ENCODE assay signal across 16 cellular contexts in genomic region chr13:112984501-112984900, GRCh38. TPM values are rescaled to one million over a fixed set of nuclear protein-coding genes. Genes with fewer than 3 reads are reported as not detected.
DNase-seq lines count a peak whose midpoint lies in the region; ATAC-seq and TF ChIP-seq lines count a peak whose summit lies in the region.
"Had no signal": no experiment of that assay in that cellular context is flagged by ENCODE, and none has a peak within 500 bp of the region (broad histone marks: within the 10 kb centered on the region; RNA-seq: fewer than 3 reads in every experiment).

No MANE protein-coding gene starts in this region.

- TF ChIP-seq CTCF in body of pancreas (IDR thresholded peaks at IDR 0.05) (no peak), liver (IDR thresholded peaks at IDR 0.05; ENCODE audit: low read depth, low read length, missing input control) (no peak), transverse colon (IDR thresholded peaks at IDR 0.05) (no peak), omental fat pad (IDR thresholded peaks at IDR 0.05) (no peak)

- no peak for DNase-seq in activated T-cell treated with anti-CD3 and anti-CD28 coated beads, Interleukin-2, amount 50 U/mL, for 72 hours
- DNase-seq in activated T-cell treated with anti-CD3 and anti-CD28 coated beads, Interleukin-2, amount 50 U/mL, for 48 hours, result no peak
- DNase-seq in body of pancreas (no peak), transverse colon (no peak), omental fat pad (ENCODE audit: low spot score) (no peak)
- DNase-seq: activated naive CD4-positive, alpha-beta T cell treated with anti-CD3 and anti-CD28 coated beads, Interleukin-2, amount 10 ng/mL, durations not matched to agents 7 days and 5 days; H7; OCI-M1; SHP77 had no signal

- H3K27ac ChIP-seq in body of pancreas (peak overlapping the region in 3 of 4 donors; percentile 14 to 65 (median 65)), liver (ENCODE audit: low read depth in 1 of 2, low read length in 2 of 2) (peak overlapping the region; percentile 82), transverse colon (peak overlapping the region; percentile 50 to 80 (median 66))
- H3K27ac ChIP-seq: ascending aorta; BLaER1 treated with 17β-estradiol and CSF1 and Interleukin-3, amounts not matched to agents 10 nM and 100 nM had no signal

- H3K9me3 ChIP-seq in body of pancreas (no peaks in the 10 kb centered on the region), liver (ENCODE audit: control insufficient read depth in 4 of 4, low read length in 3 of 4) (no peaks in the 10 kb centered on the region), transverse colon (no peaks in the 10 kb centered on the region)
- H3K9me3 ChIP-seq: ascending aorta had no signal

- peak overlapping the region; percentile 34 to 60 for H3K4me3 Mint-ChIP-seq in activated T-cell treated with anti-CD3 and anti-CD28 coated beads, Interleukin-2, amount 50 U/mL, for 72 hours
- H3K4me3 Mint-ChIP-seq: activated naive CD4-positive, alpha-beta T cell treated with anti-CD3 and anti-CD28 coated beads, Interleukin-2, amount 10 ng/mL, durations not matched to agents 7 days and 5 days; stimulated activated effector memory CD8-positive, alpha-beta T cell treated with anti-CD3 and anti-CD28 coated beads, Interleukin-12 subunit alpha, Interleukin-12 subunit beta, amount 100 ng/mL, for 72 hours had no signal

- no peaks in the 10 kb centered on the region for H3K36me3 Mint-ChIP-seq in activated T-cell treated with anti-CD3 and anti-CD28 coated beads, Interleukin-2, amount 50 U/mL, for 72 hours (ENCODE audit: insufficient read depth in 2 of 2)
- H3K36me3 Mint-ChIP-seq: activated naive CD4-positive, alpha-beta T cell treated with anti-CD3 and anti-CD28 coated beads, Interleukin-2, amount 10 ng/mL, durations not matched to agents 7 days and 5 days; stimulated activated effector memory CD8-positive, alpha-beta T cell treated with anti-CD3 and anti-CD28 coated beads, Interleukin-12 subunit alpha, Interleukin-12 subunit beta, amount 100 ng/mL, for 72 hours had no signal

- H3K9ac ChIP-seq in liver (ENCODE audit: low read depth in 1 of 2, low read length in 2 of 2), result peak overlapping the region; percentile 3 to 36
- H3K9ac ChIP-seq: BLaER1 treated with 17β-estradiol and CSF1 and Interleukin-3, amounts not matched to agents 10 nM and 100 nM had no signal

- TF ChIP-seq RAD21 in liver (IDR thresholded peaks at IDR 0.05), result no peak

- no peak for TF ChIP-seq EP300 in transverse colon (IDR thresholded peaks at IDR 0.05; ENCODE audit: low read depth)

- in situ Hi-C loops in transverse colon (cut with MboI; ENCODE audit: low pct_ligation_motif_present in 1 of 4, low pct_unique_long_range_greater_than_20kb in 1 of 4, low sequenced_read_pairs in 3 of 4), result no loop called here

- no peak for ATAC-seq in activated T-cell treated with anti-CD3 and anti-CD28 coated beads, Interleukin-2, amount 50 U/mL, for 72 hours (replicated peaks in 1 of 2)
- ATAC-seq in body of pancreas, result no peak
- no peak for ATAC-seq in GM18517 (IDR thresholded peaks at IDR 0.05; ENCODE audit: unreplicated experiment)
- no peak for ATAC-seq in omental fat pad (ENCODE audit: low FRiP score)
- no peak for ATAC-seq in activated CD4-positive, CD25-positive, alpha-beta regulatory T cell treated with anti-CD3 and anti-CD28 coated beads, Interleukin-2, amount 50 U/mL, for 24 hours
- ATAC-seq: stimulated activated effector memory CD8-positive, alpha-beta T cell treated with anti-CD3 and anti-CD28 coated beads, Interleukin-12 subunit alpha, Interleukin-12 subunit beta, amount 100 ng/mL, for 72 hours had no signal

- H3K27ac Mint-ChIP-seq in activated T-cell treated with anti-CD3 and anti-CD28 coated beads, Interleukin-2, amount 50 U/mL, for 72 hours, result no peak overlapping the region
- H3K27ac Mint-ChIP-seq: activated naive CD4-positive, alpha-beta T cell treated with anti-CD3 and anti-CD28 coated beads, Interleukin-2, amount 10 ng/mL, durations not matched to agents 7 days and 5 days; stimulated activated effector memory CD8-positive, alpha-beta T cell treated with anti-CD3 and anti-CD28 coated beads, Interleukin-12 subunit alpha, Interleukin-12 subunit beta, amount 100 ng/mL, for 72 hours had no signal

- intact Hi-C loops in body of pancreas (cut with DNase I), result no loop called here
- intact Hi-C loops in transverse colon (cut with DNase I; ENCODE audit: low total_unique reads), result no loop called here

- no peaks in the 10 kb centered on the region for H3K27me3 Mint-ChIP-seq in activated T-cell treated with anti-CD3 and anti-CD28 coated beads, Interleukin-2, amount 50 U/mL, for 72 hours (ENCODE audit: low read depth)

- H3K27me3 ChIP-seq in body of pancreas (no peaks in the 10 kb centered on the region), liver (ENCODE audit: control insufficient read depth in 4 of 4, insufficient read depth in 4 of 4, low read length in 3 of 4) (no peaks in the 10 kb centered on the region), transverse colon (no peaks in the 10 kb centered on the region)
- H3K27me3 ChIP-seq: ascending aorta had no signal

- no peak overlapping the region for H3K4me3 ChIP-seq in body of pancreas
- H3K4me3 ChIP-seq in liver (ENCODE audit: low read depth in 1 of 3, low read length in 3 of 3), result peak overlapping the region in 1 of 3 donors; percentile 52
- peak overlapping the region in 2 of 4 donors; percentile 29 for H3K4me3 ChIP-seq in transverse colon
- H3K4me3 ChIP-seq: ascending aorta; BLaER1 treated with 17β-estradiol and CSF1 and Interleukin-3, amounts not matched to agents 10 nM and 100 nM; GM12878 had no signal

- 73 to 75% methylated on average over 11 of the region's 11 CpGs for WGBS in body of pancreas, 2 donors
- 71% methylated on average over 11 of the region's 11 CpGs for WGBS in liver
- 60 to 65% methylated on average over 1 to 11 of the region's 11 CpGs for WGBS in transverse colon (ENCODE audit: low coverage in 1 of 2), 2 donors

- no peak for TF ChIP-seq POLR2A in body of pancreas (IDR thresholded peaks at IDR 0.05)
- TF ChIP-seq POLR2A in transverse colon (IDR thresholded peaks at IDR 0.05), result no peak

- peaks cover 10% of the 10 kb centered on the region for H3K4me1 ChIP-seq in body of pancreas
- peaks cover 0 to 19% (median 14%) of the 10 kb centered on the region in 4 donors for H3K4me1 ChIP-seq in liver (ENCODE audit: control insufficient read depth in 4 of 4, insufficient read depth in 4 of 4, low read length in 3 of 4)
- H3K4me1 ChIP-seq in transverse colon, result peaks cover 0 to 16% (median 12%) of the 10 kb centered on the region in 4 donors
- H3K4me1 ChIP-seq: ascending aorta had no signal

- no peaks in the 10 kb centered on the region for H3K9me3 Mint-ChIP-seq in activated T-cell treated with anti-CD3 and anti-CD28 coated beads, Interleukin-2, amount 50 U/mL, for 72 hours
- H3K9me3 Mint-ChIP-seq: stimulated activated effector memory CD8-positive, alpha-beta T cell treated with anti-CD3 and anti-CD28 coated beads, Interleukin-12 subunit alpha, Interleukin-12 subunit beta, amount 100 ng/mL, for 72 hours had no signal

- peaks cover 9% of the 10 kb centered on the region for H3K4me1 Mint-ChIP-seq in activated T-cell treated with anti-CD3 and anti-CD28 coated beads, Interleukin-2, amount 50 U/mL, for 72 hours (ENCODE audit: low read depth)
- H3K4me1 Mint-ChIP-seq: activated naive CD4-positive, alpha-beta T cell treated with anti-CD3 and anti-CD28 coated beads, Interleukin-2, amount 10 ng/mL, durations not matched to agents 7 days and 5 days; stimulated activated effector memory CD8-positive, alpha-beta T cell treated with anti-CD3 and anti-CD28 coated beads, Interleukin-12 subunit alpha, Interleukin-12 subunit beta, amount 100 ng/mL, for 72 hours had no signal

- no peaks in the 10 kb centered on the region for H3K36me3 ChIP-seq in body of pancreas (replicated peaks in 1 of 2; ENCODE audit: insufficient read depth in 1 of 2, low read depth in 2 of 2)
- H3K36me3 ChIP-seq in liver (ENCODE audit: control insufficient read depth in 4 of 4, insufficient read depth in 3 of 4, low read depth in 1 of 4, low read length in 3 of 4), result no peaks in the 10 kb centered on the region
- no peaks in the 10 kb centered on the region for H3K36me3 ChIP-seq in transverse colon
- H3K36me3 ChIP-seq: ascending aorta; BLaER1 treated with 17β-estradiol and CSF1 and Interleukin-3, amounts not matched to agents 10 nM and 100 nM had no signal

TF ChIP-seq in liver, 16 proteins besides CTCF, POLR2A, EP300 and RAD21 (continues in another document):
- no peak for TF ChIP-seq ZBTB33 (IDR thresholded peaks at IDR 0.05)

RNA-seq across cellular contexts. Expression of gene MCF2L, which starts 15.5 kb away (rescaled TPM):
- total RNA-seq in activated T-cell treated with anti-CD3 and anti-CD28 coated beads, Interleukin-2, amount 50 U/mL, for 72 hours, result 10 to 100 TPM in 1 of 2 donors, 1 to 10 TPM in 1; 9.6 to 11.8 TPM
- total RNA-seq in body of pancreas, result 10 to 100 TPM; 37.4 to 74.8 TPM
- 10 to 100 TPM in 1 of 2 donors, 1 to 10 TPM in 1; 9.1 to 12.8 TPM for total RNA-seq in liver
- polyA plus RNA-seq in liver, result 1 to 10 TPM; 2.9 to 5.1 TPM
- 100 to 1,000 TPM in 2 of 4 donors, 10 to 100 TPM in 2; 62.1 to 186 (median 91.3) TPM for total RNA-seq in transverse colon
- 100 to 1,000 TPM in 1 of 4 donors, 10 to 100 TPM in 3; 12.8 to 169 (median 41.5) TPM for total RNA-seq in omental fat pad
